Comparison of ENCODE assay signal across 17 cellular contexts in genomic region chr7:155962968-155963300, GRCh38.
"Had no signal": no experiment of that assay in that cellular context is flagged by ENCODE, and none has a peak within 500 bp of the region (broad histone marks: within the 10 kb centered on the region; RNA-seq: fewer than 3 reads in every experiment).

No MANE protein-coding gene starts in this region.

- H3K4me3 ChIP-seq: adrenal gland, hepatocyte, testis had no signal

- DNase-seq: activated CD4-positive, alpha-beta T cell treated with anti-CD3 and anti-CD28 coated beads for 1 hour; central memory CD4-positive, alpha-beta T cell; effector memory CD8-positive, alpha-beta T cell; erythroblast; midbrain; naive B cell; T-cell; T1000; testis had no signal

- H3K4me1 Mint-ChIP-seq: naive B cell had no signal

- ATAC-seq: effector memory CD8-positive, alpha-beta T cell had no signal

- H3K9me3 Mint-ChIP-seq: activated naive CD4-positive, alpha-beta T cell treated with anti-CD3 and anti-CD28 coated beads for 36 hours; naive B cell; stimulated activated naive CD8-positive, alpha-beta T cell treated with anti-CD3 and anti-CD28 coated beads, Interleukin-15, Interleukin-2, amounts not matched to agents 100 ng/mL and 50 ng/mL, for 24 hours had no signal

- H3K4me2 ChIP-seq: hepatocyte had no signal

- H3K9me3 ChIP-seq: adrenal gland, neutrophil, testis had no signal

- H3K27ac Mint-ChIP-seq: activated CD4-positive, alpha-beta memory T cell treated with anti-CD3 and anti-CD28 coated beads for 36 hours; activated naive CD4-positive, alpha-beta T cell treated with anti-CD3 and anti-CD28 coated beads for 36 hours; effector memory CD8-positive, alpha-beta T cell; progenitor cell of endocrine pancreas; T-cell had no signal

- H3K36me3 Mint-ChIP-seq: activated CD4-positive, alpha-beta memory T cell treated with anti-CD3 and anti-CD28 coated beads for 36 hours; naive B cell; T-cell had no signal

- H3K79me2 ChIP-seq: hepatocyte had no signal

- H2AFZ ChIP-seq: hepatocyte had no signal

- H3K27ac ChIP-seq: adrenal gland, hepatocyte, neutrophil, testis had no signal

- H3K4me3 Mint-ChIP-seq: activated CD4-positive, alpha-beta memory T cell treated with anti-CD3 and anti-CD28 coated beads for 36 hours; activated naive CD4-positive, alpha-beta T cell treated with anti-CD3 and anti-CD28 coated beads for 36 hours; activated T-helper 1 cell treated with anti-CD3 and anti-CD28 coated beads, Interleukin-12 subunit alpha, Interleukin-12 subunit beta, Interleukin-2, Interleukin-4 antibody, amounts not matched to agents 30 ng/mL and 10 ng/mL and 1 ng/mL, durations not matched to agents 14 hours and 24 hours and 36 hours; effector memory CD8-positive, alpha-beta T cell; naive B cell; stimulated activated naive CD8-positive, alpha-beta T cell treated with anti-CD3 and anti-CD28 coated beads, Interleukin-15, Interleukin-2, amounts not matched to agents 100 ng/mL and 50 ng/mL, for 24 hours; T-cell had no signal

- H3K27me3 ChIP-seq: adrenal gland, hepatocyte, neutrophil, testis had no signal

- H3K4me1 ChIP-seq: adrenal gland, testis had no signal

- H3K36me3 ChIP-seq: adrenal gland, neutrophil had no signal
